ENCODE assay signal across 8 cellular contexts in genomic region chr11:46916669-46917108, GRCh38. TPM values are rescaled to one million over a fixed set of nuclear protein-coding genes. Genes with fewer than 3 reads are reported as not detected.
A peak's percentile ranks its signal among the peaks of the same experiment; 100 is the strongest.
DNase-seq lines count a peak whose midpoint lies in the region; ATAC-seq, FAIRE-seq and TF ChIP-seq lines count a peak whose summit lies in the region.

No MANE protein-coding gene starts in this region.

- no peak for TF ChIP-seq EP300 in K562 (IDR thresholded peaks at IDR 0.05; ENCODE audit: low read length)

- no peak overlapping the region for H3K9ac ChIP-seq in K562 (ENCODE audit: insufficient read depth in 1 of 2, low read depth in 2 of 2, low read length in 2 of 2)

- peak overlapping the region; percentile 48; the same call in 1 of the 2 replicates for H2AFZ ChIP-seq in K562 (ENCODE audit: low read depth, low read length)

- H3K79me2 ChIP-seq in K562 (ENCODE audit: control insufficient read depth, insufficient read depth, low read length), result no peaks in the 10 kb centered on the region

- H3K4me1 ChIP-seq in K562 (replicated peaks in 1 of 2; ENCODE audit: control insufficient read depth in 2 of 2, insufficient read depth in 2 of 2, low read length in 2 of 2) (peaks cover 0 to 18% of the 10 kb centered on the region in 2 experiments; a peak in 3 of 5 replicates), iPS DF 6.9 (ENCODE audit: control insufficient read depth, insufficient read depth, low read length) (peaks cover 3% of the 10 kb centered on the region; the same call in 1 of the 2 replicates), gastrocnemius medialis (peaks cover 64 to 66% of the 10 kb centered on the region in 2 donors)

- H3K9me3 Mint-ChIP-seq in activated CD4-positive, alpha-beta T cell treated with anti-CD3 and anti-CD28 coated beads for 36 hours (ENCODE audit: low read depth), result no peaks in the 10 kb centered on the region

- peak; percentile 56 for ATAC-seq in activated CD4-positive, alpha-beta T cell treated with anti-CD3 and anti-CD28 coated beads for 36 hours
- peak; percentile 46 for ATAC-seq in K562
- peak; percentile 28 to 57 for ATAC-seq in gastrocnemius medialis
- no peak for ATAC-seq in GM21825 (IDR thresholded peaks at IDR 0.05; ENCODE audit: unreplicated experiment)

- CTCF ChIA-PET in activated CD4-positive, alpha-beta T cell treated with anti-CD3 and anti-CD28 coated beads for 36 hours (lab: Charles Lee), result interaction anchor here (0.6 to 1.7 kb wide), 19 partner anchors 9 to 491 kb away, joined by 3 to 9 read pairs (median 4); partner anchors contain the start of gene CSTPP1
- CTCF ChIA-PET in K562 (lab: Yijun Ruan, JAX; ENCODE audit: low intra/inter-chr PET ratio), result no interaction called here

- H3K9me1 ChIP-seq in K562 (ENCODE audit: control insufficient read depth, insufficient read depth, low read length), result no peaks in the 10 kb centered on the region

- DNase-seq in activated CD4-positive, alpha-beta T cell treated with anti-CD3 and anti-CD28 coated beads for 36 hours, result peak; percentile 38
- DNase-seq in activated CD4-positive, alpha-beta T cell treated with anti-CD3 and anti-CD28 coated beads, Interleukin-2, amount 50 U/mL, for 4 hours, result no peak
- DNase-seq in NCI-H526 (lab: John Stamatoyannopoulos, UW) (peak; percentile 55 to 87), K562 (ENCODE audit: extremely low read depth in 1 of 4, low spot score in 3 of 4) (peak; percentile 24 to 51 (median 46)), iPS DF 6.9 (ENCODE audit: low read depth, low spot score) (no peak), gastrocnemius medialis (peak; percentile 45 to 72), NCI-H2107 treated with DMSO at 0.1 percent for 48 hours (lab: John Stamatoyannopoulos, UW; ENCODE audit: unreplicated experiment) (no peak)

- FAIRE-seq in K562 (lab: Jason Lieb, UNC), result no peak

- no peak for TF ChIP-seq POLR2A in K562 (conservative IDR thresholded peaks at IDR 0.05)
- peak; percentile 67 to 82 for TF ChIP-seq POLR2A in gastrocnemius medialis (IDR thresholded peaks at IDR 0.05)

- in situ Hi-C loops in K562 (cut with MboI) (no loop called here), gastrocnemius medialis (cut with MboI; ENCODE audit: low sequenced_read_pairs in 4 of 4) (no loop called here)

- peak overlapping the region; percentile 62 for H3K4me3 Mint-ChIP-seq in activated CD4-positive, alpha-beta T cell treated with anti-CD3 and anti-CD28 coated beads for 36 hours

- no peak overlapping the region for H3K4me3 ChIP-seq in K562
- peak overlapping the region; percentile 53; the same call in 1 of the 2 replicates for H3K4me3 ChIP-seq in iPS DF 6.9 (ENCODE audit: low read length)
- H3K4me3 ChIP-seq in gastrocnemius medialis, result peak overlapping the region; percentile 64 to 81 (median 70)

- POLR2A ChIA-PET in activated CD4-positive, alpha-beta T cell treated with anti-CD3 and anti-CD28 coated beads for 36 hours (lab: Charles Lee), result interaction anchor here (0.6 to 1.6 kb wide), 8 partner anchors 20 to 546 kb away, joined by 3 to 9 read pairs (median 4); partner anchors contain the start of gene CSTPP1
- POLR2A ChIA-PET in K562 (lab: Yijun Ruan, JAX), result interaction anchor here (0.5 to 1.5 kb wide), 7 partner anchors 9 to 379 kb away, joined by 3 to 7 read pairs (median 3); no protein-coding TSS in a partner anchor

- 6% methylated on average over 10 of the region's 16 CpGs for WGBS in K562 (ENCODE audit: insufficient coverage, low coverage, missing lambda C conversion rate)
- no CpG with 5 or more reads among the region's 16 CpGs for WGBS in iPS DF 6.9 (ENCODE audit: insufficient coverage, insufficient read length)

- TF ChIP-seq RAD21 in K562 (CRISPR knock-in tag; conservative IDR thresholded peaks at IDR 0.05 in 1 of 2, IDR thresholded peaks at IDR 0.05 in 1 of 2), result no peak

- intact Hi-C loops in activated CD4-positive, alpha-beta T cell treated with anti-CD3 and anti-CD28 coated beads for 36 hours (cut with DNase I, micrococcal nuclease), result no loop called here
- intact Hi-C loops in K562 (cut with micrococcal nuclease), result no loop called here
- intact Hi-C loops in gastrocnemius medialis (cut with DNase I; ENCODE audit: low total_unique reads), result loop anchor here (10.0 kb wide), 1 partner anchor 328 kb away; the partner anchor contains the start of gene ACP2

- no peaks in the 10 kb centered on the region for H3K36me3 Mint-ChIP-seq in activated CD4-positive, alpha-beta T cell treated with anti-CD3 and anti-CD28 coated beads for 36 hours (ENCODE audit: low read depth)

- no peak overlapping the region; the same call in 1 of the 2 replicates for H3K4me2 ChIP-seq in K562 (ENCODE audit: insufficient read depth, low read length)

- H3K36me3 ChIP-seq in K562 (ENCODE audit: control insufficient read depth, insufficient read depth, low read length) (no peaks in the 10 kb centered on the region), iPS DF 6.9 (ENCODE audit: control insufficient read depth, insufficient read depth, low read length) (no peaks in the 10 kb centered on the region), gastrocnemius medialis (no peaks in the 10 kb centered on the region)

- H3K9me3 ChIP-seq in K562 (replicated peaks; ENCODE audit: control insufficient read depth, insufficient read depth, low read depth, low read length), result no peaks in the 10 kb centered on the region
- H3K9me3 ChIP-seq in iPS DF 6.9 (ENCODE audit: control insufficient read depth, insufficient read depth, low read length), result no peaks in the 10 kb centered on the region
- no peaks in the 10 kb centered on the region for H3K9me3 ChIP-seq in gastrocnemius medialis

- no peak overlapping the region for H3K27ac Mint-ChIP-seq in activated CD4-positive, alpha-beta T cell treated with anti-CD3 and anti-CD28 coated beads for 36 hours

- H3K27me3 ChIP-seq in K562 (ENCODE audit: control insufficient read depth in 2 of 2, insufficient read depth in 2 of 2, low read length in 2 of 2) (peaks cover 43 to 51% of the 10 kb centered on the region in 2 experiments), iPS DF 6.9 (ENCODE audit: control insufficient read depth, insufficient read depth, low read length) (peaks cover 2% of the 10 kb centered on the region; the same call in 1 of the 2 replicates), gastrocnemius medialis (no peaks in the 10 kb centered on the region)

- BruUV-seq in K562 (replicated peaks; lab: Mats Ljungman, UMichigan), result no TSS peak

- H4K20me1 ChIP-seq in K562 (replicated peaks; ENCODE audit: control insufficient read depth, insufficient read depth, low read length), result no peaks in the 10 kb centered on the region

- H3K27me3 Mint-ChIP-seq in activated CD4-positive, alpha-beta T cell treated with anti-CD3 and anti-CD28 coated beads for 36 hours, result peaks cover 57% of the 10 kb centered on the region

- H3K27ac ChIP-seq in K562 (ENCODE audit: extremely low read depth, low read depth, low read length) (no peak overlapping the region), iPS DF 6.9 (ENCODE audit: low read length) (no peak overlapping the region), gastrocnemius medialis (peak overlapping the region; percentile 82 to 90 (median 88))

- H3K4me1 Mint-ChIP-seq in activated CD4-positive, alpha-beta T cell treated with anti-CD3 and anti-CD28 coated beads for 36 hours, result peaks cover 25% of the 10 kb centered on the region

- peak; percentile 2 to 19 (median 15); a peak in 2 of 6 replicates for TF ChIP-seq CTCF in K562 (IDR thresholded peaks at IDR 0.05 in 2 of 3, conservative IDR thresholded peaks at IDR 0.05 in 1 of 3; ENCODE audit: insufficient read depth in 2 of 3, low read depth in 1 of 3, low read length in 3 of 3)
- no peak for TF ChIP-seq CTCF in gastrocnemius medialis (IDR thresholded peaks at IDR 0.05 in 4 of 5, conservative IDR thresholded peaks at IDR 0.05 in 1 of 5)

RNA-seq across cellular contexts. Expression of gene LRP4, which starts 1.7 kb away (rescaled TPM):
- total RNA-seq in activated CD4-positive, alpha-beta T cell treated with anti-CD3 and anti-CD28 coated beads for 36 hours, result under 1 TPM; 0.02 to 0.18 TPM
- 1.4 and 1.5 TPM in 2 replicates for total RNA-seq in K562 (2011; cell fraction: chromatin; rRNA removed; ENCODE audit: low replicate concordance)
- total RNA-seq in K562 (2011; cell fraction: nucleolus; rRNA removed), result 0.79 and 1.2 TPM in 2 replicates
- total RNA-seq in K562 (2011; cell fraction: nucleoplasm; rRNA removed), result 0.66 and 1.8 TPM in 2 replicates
- total RNA-seq in K562 (2014; rRNA removed) (0.09 and 0.16 TPM in 2 replicates), K562 (2014; rRNA removed; fragmentation: Illumina TruSeq; extraction: Trizol) (0.25 and 0.29 TPM in 2 replicates), K562 (2015; rRNA removed; fragmentation: Illumina TruSeq; extraction: Trizol) (0.07 TPM in 1 of 2 replicates, not detected in the other), K562 (2021) (0.35 and 0.60 TPM in 2 replicates), gastrocnemius medialis (10 to 100 TPM in 1 of 4 donors, 1 to 10 TPM in 3; 3.9 to 19.0 (median 6.2) TPM)
- polyA plus RNA-seq in K562 (2011; rRNA removed) (0.30 and 0.54 TPM in 2 replicates), K562 (2014; fragmentation: Illumina TruSeq; extraction: Trizol) (0.30 and 0.32 TPM in 2 replicates), K562 (2014; fragmentation: Nextera tagmentation; extraction: Ambion mirVana) (under 1 TPM; 0.04 to 0.10 TPM), K562 (2014; rRNA removed) (0.04 and 0.19 TPM in 2 replicates)
- polyA plus RNA-seq in K562 (2011; cell fraction: cytosol; rRNA removed), result 0.21 and 0.34 TPM in 2 replicates
- polyA plus RNA-seq in K562 (2011; cell fraction: nucleus; rRNA removed), result 0.87 and 1.3 TPM in 2 replicates
- 0.08 and 0.22 TPM in 2 replicates for polyA plus RNA-seq in K562 (2012)
- 0.46 and 0.72 TPM in 2 replicates for polyA minus RNA-seq in K562 (2011; rRNA and poly(A)+ RNA removed)
- polyA minus RNA-seq in K562 (2011; cell fraction: cytosol; rRNA and poly(A)+ RNA removed), result 1.0 and 1.7 TPM in 2 replicates
- 0.78 and 1.1 TPM in 2 replicates for polyA minus RNA-seq in K562 (2011; cell fraction: nucleus; rRNA and poly(A)+ RNA removed)

RNA-seq across cellular contexts. Expression of gene CSTPP1, which starts 19.9 kb away (rescaled TPM):
- total RNA-seq in activated CD4-positive, alpha-beta T cell treated with anti-CD3 and anti-CD28 coated beads for 36 hours, result 10 to 100 TPM; 17.9 to 18.6 TPM
- total RNA-seq in K562 (2011; cell fraction: chromatin; rRNA removed; ENCODE audit: low replicate concordance), result 37.5 and 39.3 TPM in 2 replicates
- 20.5 and 22.9 TPM in 2 replicates for total RNA-seq in K562 (2011; cell fraction: nucleolus; rRNA removed)
- 30.4 and 49.0 TPM in 2 replicates for total RNA-seq in K562 (2011; cell fraction: nucleoplasm; rRNA removed)
- total RNA-seq in K562 (2014; rRNA removed), result 9.4 and 11.9 TPM in 2 replicates
- 7.7 and 8.4 TPM in 2 replicates for total RNA-seq in K562 (2014; rRNA removed; fragmentation: Illumina TruSeq; extraction: Trizol)
- total RNA-seq in K562 (2015; rRNA removed; fragmentation: Illumina TruSeq; extraction: Trizol), result 9.0 and 10.9 TPM in 2 replicates
- total RNA-seq in K562 (2021), result 10.8 and 12.1 TPM in 2 replicates
- polyA plus RNA-seq in K562 (2011; rRNA removed), result 8.6 and 12.5 TPM in 2 replicates
- 14.4 and 14.6 TPM in 2 replicates for polyA plus RNA-seq in K562 (2011; cell fraction: cytosol; rRNA removed)
- 14.0 and 18.0 TPM in 2 replicates for polyA plus RNA-seq in K562 (2011; cell fraction: nucleus; rRNA removed)
- 16.2 and 20.3 TPM in 2 replicates for polyA plus RNA-seq in K562 (2012)
- 16.6 and 17.8 TPM in 2 replicates for polyA plus RNA-seq in K562 (2014; fragmentation: Illumina TruSeq; extraction: Trizol)
- 1 to 10 TPM; 6.5 to 7.6 TPM for polyA plus RNA-seq in K562 (2014; fragmentation: Nextera tagmentation; extraction: Ambion mirVana)
- polyA plus RNA-seq in K562 (2014; rRNA removed), result 9.2 and 10.3 TPM in 2 replicates
- 12.2 and 12.3 TPM in 2 replicates for polyA minus RNA-seq in K562 (2011; rRNA and poly(A)+ RNA removed)
- 11.0 and 12.8 TPM in 2 replicates for polyA minus RNA-seq in K562 (2011; cell fraction: cytosol; rRNA and poly(A)+ RNA removed)
- 10.1 and 14.7 TPM in 2 replicates for polyA minus RNA-seq in K562 (2011; cell fraction: nucleus; rRNA and poly(A)+ RNA removed)
- total RNA-seq in gastrocnemius medialis, result 1 to 10 TPM; 4.3 to 8.1 (median 6.4) TPM

Comparison
In these comparisons a context has a peak if more than half of its experiments do, and no peak if none do; other contexts are left out.
1. DNase-seq: peak in activated CD4-positive, alpha-beta T cell treated with anti-CD3 and anti-CD28 coated beads for 36 hours (single experiment), NCI-H526 (2 of 2), K562 (4 of 4) and gastrocnemius medialis (2 of 2); none in activated CD4-positive, alpha-beta T cell treated with anti-CD3 and anti-CD28 coated beads, Interleukin-2, amount 50 U/mL, for 4 hours (0 of 2), iPS DF 6.9 (single experiment) and NCI-H2107 treated with DMSO at 0.1 percent for 48 hours (single experiment).
2. H3K27ac ChIP-seq: peak in gastrocnemius medialis (4 of 4); none in K562 (single experiment) and iPS DF 6.9 (single experiment).
3. CTCF ChIP-seq: peak in K562 (3 of 3); none in gastrocnemius medialis (0 of 5).